ENCODE assay signal across 3 cellular contexts in the genomic region with DNA sequence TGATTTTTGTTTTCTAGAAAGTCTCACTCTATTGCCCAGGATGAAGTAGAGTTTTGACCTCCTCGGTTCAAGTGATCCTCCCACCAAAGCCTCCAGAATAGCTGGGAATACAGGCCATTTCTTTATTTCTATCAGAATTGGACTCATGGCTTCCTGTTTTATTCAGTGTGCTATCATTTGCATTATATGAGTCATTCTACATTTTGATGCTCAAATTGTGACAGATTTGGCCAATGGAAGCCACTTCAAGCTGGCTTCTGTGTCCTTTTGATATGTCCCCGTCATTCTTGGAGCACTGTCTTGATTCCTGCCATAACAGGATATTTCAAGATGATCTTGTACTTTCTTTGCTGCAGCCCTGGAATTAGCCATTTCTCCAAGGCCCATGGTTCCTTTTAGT.
TF ChIP-seq lines count a peak whose summit lies in the region.

No MANE protein-coding gene starts in this region.

TF ChIP-seq in SK-N-SH treated with all-trans-retinoic acid at 6 μM for 48 hours, 23 proteins besides CTCF, POLR2A, EP300 and RAD21 (continued from another document):
- TF ChIP-seq, protein P1, sequence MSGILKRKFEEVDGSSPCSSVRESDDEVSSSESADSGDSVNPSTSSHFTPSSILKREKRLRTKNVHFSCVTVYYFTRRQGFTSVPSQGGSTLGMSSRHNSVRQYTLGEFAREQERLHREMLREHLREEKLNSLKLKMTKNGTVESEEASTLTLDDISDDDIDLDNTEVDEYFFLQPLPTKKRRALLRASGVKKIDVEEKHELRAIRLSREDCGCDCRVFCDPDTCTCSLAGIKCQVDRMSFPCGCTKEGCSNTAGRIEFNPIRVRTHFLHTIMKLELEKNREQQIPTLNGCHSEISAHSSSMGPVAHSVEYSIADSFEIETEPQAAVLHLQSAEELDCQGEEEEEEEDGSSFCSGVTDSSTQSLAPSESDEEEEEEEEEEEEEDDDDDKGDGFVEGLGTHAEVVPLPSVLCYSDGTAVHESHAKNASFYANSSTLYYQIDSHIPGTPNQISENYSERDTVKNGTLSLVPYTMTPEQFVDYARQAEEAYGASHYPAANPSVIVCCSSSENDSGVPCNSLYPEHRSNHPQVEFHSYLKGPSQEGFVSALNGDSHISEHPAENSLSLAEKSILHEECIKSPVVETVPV (CRISPR knock-in tag; IDR thresholded peaks at IDR 0.05), result no peak
- TF ChIP-seq CSDC2 (CRISPR knock-in tag; IDR thresholded peaks at IDR 0.05) (no peak), TOX (CRISPR knock-in tag; IDR thresholded peaks at IDR 0.05; ENCODE audit: borderline replicate concordance) (no peak), GLIS3 (CRISPR knock-in tag; IDR thresholded peaks at IDR 0.05) (no peak), ISL1 (CRISPR knock-in tag; IDR thresholded peaks at IDR 0.05) (no peak), ZNF70 (CRISPR knock-in tag; IDR thresholded peaks at IDR 0.05) (no peak)
- TF ChIP-seq, protein P2, sequence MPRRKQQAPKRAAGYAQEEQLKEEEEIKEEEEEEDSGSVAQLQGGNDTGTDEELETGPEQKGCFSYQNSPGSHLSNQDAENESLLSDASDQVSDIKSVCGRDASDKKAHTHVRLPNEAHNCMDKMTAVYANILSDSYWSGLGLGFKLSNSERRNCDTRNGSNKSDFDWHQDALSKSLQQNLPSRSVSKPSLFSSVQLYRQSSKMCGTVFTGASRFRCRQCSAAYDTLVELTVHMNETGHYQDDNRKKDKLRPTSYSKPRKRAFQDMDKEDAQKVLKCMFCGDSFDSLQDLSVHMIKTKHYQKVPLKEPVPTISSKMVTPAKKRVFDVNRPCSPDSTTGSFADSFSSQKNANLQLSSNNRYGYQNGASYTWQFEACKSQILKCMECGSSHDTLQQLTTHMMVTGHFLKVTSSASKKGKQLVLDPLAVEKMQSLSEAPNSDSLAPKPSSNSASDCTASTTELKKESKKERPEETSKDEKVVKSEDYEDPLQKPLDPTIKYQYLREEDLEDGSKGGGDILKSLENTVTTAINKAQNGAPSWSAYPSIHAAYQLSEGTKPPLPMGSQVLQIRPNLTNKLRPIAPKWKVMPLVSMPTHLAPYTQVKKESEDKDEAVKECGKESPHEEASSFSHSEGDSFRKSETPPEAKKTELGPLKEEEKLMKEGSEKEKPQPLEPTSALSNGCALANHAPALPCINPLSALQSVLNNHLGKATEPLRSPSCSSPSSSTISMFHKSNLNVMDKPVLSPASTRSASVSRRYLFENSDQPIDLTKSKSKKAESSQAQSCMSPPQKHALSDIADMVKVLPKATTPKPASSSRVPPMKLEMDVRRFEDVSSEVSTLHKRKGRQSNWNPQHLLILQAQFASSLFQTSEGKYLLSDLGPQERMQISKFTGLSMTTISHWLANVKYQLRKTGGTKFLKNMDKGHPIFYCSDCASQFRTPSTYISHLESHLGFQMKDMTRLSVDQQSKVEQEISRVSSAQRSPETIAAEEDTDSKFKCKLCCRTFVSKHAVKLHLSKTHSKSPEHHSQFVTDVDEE (CRISPR knock-in tag; IDR thresholded peaks at IDR 0.05), result no peak

TF ChIP-seq in SK-N-SH, 30 proteins besides CTCF, POLR2A, EP300 and RAD21 (continued from another document):
- no peak for TF ChIP-seq FOSL2 (IDR thresholded peaks at IDR 0.05; ENCODE audit: borderline replicate concordance, low read depth)
- TF ChIP-seq, protein P3, sequence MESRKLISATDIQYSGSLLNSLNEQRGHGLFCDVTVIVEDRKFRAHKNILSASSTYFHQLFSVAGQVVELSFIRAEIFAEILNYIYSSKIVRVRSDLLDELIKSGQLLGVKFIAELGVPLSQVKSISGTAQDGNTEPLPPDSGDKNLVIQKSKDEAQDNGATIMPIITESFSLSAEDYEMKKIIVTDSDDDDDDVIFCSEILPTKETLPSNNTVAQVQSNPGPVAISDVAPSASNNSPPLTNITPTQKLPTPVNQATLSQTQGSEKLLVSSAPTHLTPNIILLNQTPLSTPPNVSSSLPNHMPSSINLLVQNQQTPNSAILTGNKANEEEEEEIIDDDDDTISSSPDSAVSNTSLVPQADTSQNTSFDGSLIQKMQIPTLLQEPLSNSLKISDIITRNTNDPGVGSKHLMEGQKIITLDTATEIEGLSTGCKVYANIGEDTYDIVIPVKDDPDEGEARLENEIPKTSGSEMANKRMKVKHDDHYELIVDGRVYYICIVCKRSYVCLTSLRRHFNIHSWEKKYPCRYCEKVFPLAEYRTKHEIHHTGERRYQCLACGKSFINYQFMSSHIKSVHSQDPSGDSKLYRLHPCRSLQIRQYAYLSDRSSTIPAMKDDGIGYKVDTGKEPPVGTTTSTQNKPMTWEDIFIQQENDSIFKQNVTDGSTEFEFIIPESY (IDR thresholded peaks at IDR 0.05; ENCODE audit: borderline replicate concordance, low read depth), result no peak
- TF ChIP-seq, protein P4, sequence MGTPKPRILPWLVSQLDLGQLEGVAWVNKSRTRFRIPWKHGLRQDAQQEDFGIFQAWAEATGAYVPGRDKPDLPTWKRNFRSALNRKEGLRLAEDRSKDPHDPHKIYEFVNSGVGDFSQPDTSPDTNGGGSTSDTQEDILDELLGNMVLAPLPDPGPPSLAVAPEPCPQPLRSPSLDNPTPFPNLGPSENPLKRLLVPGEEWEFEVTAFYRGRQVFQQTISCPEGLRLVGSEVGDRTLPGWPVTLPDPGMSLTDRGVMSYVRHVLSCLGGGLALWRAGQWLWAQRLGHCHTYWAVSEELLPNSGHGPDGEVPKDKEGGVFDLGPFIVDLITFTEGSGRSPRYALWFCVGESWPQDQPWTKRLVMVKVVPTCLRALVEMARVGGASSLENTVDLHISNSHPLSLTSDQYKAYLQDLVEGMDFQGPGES (IDR thresholded peaks at IDR 0.05; ENCODE audit: low read depth, low read length), result no peak
- TF ChIP-seq, protein P5, sequence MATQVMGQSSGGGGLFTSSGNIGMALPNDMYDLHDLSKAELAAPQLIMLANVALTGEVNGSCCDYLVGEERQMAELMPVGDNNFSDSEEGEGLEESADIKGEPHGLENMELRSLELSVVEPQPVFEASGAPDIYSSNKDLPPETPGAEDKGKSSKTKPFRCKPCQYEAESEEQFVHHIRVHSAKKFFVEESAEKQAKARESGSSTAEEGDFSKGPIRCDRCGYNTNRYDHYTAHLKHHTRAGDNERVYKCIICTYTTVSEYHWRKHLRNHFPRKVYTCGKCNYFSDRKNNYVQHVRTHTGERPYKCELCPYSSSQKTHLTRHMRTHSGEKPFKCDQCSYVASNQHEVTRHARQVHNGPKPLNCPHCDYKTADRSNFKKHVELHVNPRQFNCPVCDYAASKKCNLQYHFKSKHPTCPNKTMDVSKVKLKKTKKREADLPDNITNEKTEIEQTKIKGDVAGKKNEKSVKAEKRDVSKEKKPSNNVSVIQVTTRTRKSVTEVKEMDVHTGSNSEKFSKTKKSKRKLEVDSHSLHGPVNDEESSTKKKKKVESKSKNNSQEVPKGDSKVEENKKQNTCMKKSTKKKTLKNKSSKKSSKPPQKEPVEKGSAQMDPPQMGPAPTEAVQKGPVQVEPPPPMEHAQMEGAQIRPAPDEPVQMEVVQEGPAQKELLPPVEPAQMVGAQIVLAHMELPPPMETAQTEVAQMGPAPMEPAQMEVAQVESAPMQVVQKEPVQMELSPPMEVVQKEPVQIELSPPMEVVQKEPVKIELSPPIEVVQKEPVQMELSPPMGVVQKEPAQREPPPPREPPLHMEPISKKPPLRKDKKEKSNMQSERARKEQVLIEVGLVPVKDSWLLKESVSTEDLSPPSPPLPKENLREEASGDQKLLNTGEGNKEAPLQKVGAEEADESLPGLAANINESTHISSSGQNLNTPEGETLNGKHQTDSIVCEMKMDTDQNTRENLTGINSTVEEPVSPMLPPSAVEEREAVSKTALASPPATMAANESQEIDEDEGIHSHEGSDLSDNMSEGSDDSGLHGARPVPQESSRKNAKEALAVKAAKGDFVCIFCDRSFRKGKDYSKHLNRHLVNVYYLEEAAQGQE (IDR thresholded peaks at IDR 0.05; ENCODE audit: low read depth, low read length), result no peak
- TF ChIP-seq, protein P6, sequence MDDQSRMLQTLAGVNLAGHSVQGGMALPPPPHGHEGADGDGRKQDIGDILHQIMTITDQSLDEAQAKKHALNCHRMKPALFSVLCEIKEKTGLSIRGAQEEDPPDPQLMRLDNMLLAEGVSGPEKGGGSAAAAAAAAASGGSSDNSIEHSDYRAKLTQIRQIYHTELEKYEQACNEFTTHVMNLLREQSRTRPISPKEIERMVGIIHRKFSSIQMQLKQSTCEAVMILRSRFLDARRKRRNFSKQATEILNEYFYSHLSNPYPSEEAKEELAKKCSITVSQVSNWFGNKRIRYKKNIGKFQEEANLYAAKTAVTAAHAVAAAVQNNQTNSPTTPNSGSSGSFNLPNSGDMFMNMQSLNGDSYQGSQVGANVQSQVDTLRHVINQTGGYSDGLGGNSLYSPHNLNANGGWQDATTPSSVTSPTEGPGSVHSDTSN (IDR thresholded peaks at IDR 0.05), result no peak
- TF ChIP-seq TCF12 (IDR thresholded peaks at IDR 0.05), result no peak
- TF ChIP-seq GATA2 (CRISPR knock-in tag; IDR thresholded peaks at IDR 0.05), result no peak
- no peak for TF ChIP-seq CHD2 (IDR thresholded peaks at IDR 0.05; ENCODE audit: low read length, partially characterized antibody)

TF ChIP-seq in WTC11, 78 proteins besides CTCF, POLR2A, EP300 and RAD21 (continued from another document):
- TF ChIP-seq, protein P7, sequence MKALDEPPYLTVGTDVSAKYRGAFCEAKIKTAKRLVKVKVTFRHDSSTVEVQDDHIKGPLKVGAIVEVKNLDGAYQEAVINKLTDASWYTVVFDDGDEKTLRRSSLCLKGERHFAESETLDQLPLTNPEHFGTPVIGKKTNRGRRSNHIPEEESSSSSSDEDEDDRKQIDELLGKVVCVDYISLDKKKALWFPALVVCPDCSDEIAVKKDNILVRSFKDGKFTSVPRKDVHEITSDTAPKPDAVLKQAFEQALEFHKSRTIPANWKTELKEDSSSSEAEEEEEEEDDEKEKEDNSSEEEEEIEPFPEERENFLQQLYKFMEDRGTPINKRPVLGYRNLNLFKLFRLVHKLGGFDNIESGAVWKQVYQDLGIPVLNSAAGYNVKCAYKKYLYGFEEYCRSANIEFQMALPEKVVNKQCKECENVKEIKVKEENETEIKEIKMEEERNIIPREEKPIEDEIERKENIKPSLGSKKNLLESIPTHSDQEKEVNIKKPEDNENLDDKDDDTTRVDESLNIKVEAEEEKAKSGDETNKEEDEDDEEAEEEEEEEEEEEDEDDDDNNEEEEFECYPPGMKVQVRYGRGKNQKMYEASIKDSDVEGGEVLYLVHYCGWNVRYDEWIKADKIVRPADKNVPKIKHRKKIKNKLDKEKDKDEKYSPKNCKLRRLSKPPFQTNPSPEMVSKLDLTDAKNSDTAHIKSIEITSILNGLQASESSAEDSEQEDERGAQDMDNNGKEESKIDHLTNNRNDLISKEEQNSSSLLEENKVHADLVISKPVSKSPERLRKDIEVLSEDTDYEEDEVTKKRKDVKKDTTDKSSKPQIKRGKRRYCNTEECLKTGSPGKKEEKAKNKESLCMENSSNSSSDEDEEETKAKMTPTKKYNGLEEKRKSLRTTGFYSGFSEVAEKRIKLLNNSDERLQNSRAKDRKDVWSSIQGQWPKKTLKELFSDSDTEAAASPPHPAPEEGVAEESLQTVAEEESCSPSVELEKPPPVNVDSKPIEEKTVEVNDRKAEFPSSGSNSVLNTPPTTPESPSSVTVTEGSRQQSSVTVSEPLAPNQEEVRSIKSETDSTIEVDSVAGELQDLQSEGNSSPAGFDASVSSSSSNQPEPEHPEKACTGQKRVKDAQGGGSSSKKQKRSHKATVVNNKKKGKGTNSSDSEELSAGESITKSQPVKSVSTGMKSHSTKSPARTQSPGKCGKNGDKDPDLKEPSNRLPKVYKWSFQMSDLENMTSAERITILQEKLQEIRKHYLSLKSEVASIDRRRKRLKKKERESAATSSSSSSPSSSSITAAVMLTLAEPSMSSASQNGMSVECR (CRISPR knock-in tag; IDR thresholded peaks at IDR 0.05; ENCODE audit: borderline replicate concordance), result no peak
- TF ChIP-seq, protein P8, sequence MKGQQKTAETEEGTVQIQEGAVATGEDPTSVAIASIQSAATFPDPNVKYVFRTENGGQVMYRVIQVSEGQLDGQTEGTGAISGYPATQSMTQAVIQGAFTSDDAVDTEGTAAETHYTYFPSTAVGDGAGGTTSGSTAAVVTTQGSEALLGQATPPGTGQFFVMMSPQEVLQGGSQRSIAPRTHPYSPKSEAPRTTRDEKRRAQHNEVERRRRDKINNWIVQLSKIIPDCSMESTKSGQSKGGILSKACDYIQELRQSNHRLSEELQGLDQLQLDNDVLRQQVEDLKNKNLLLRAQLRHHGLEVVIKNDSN (CRISPR knock-in tag; IDR thresholded peaks at IDR 0.05), result no peak
- TF ChIP-seq, protein P9, sequence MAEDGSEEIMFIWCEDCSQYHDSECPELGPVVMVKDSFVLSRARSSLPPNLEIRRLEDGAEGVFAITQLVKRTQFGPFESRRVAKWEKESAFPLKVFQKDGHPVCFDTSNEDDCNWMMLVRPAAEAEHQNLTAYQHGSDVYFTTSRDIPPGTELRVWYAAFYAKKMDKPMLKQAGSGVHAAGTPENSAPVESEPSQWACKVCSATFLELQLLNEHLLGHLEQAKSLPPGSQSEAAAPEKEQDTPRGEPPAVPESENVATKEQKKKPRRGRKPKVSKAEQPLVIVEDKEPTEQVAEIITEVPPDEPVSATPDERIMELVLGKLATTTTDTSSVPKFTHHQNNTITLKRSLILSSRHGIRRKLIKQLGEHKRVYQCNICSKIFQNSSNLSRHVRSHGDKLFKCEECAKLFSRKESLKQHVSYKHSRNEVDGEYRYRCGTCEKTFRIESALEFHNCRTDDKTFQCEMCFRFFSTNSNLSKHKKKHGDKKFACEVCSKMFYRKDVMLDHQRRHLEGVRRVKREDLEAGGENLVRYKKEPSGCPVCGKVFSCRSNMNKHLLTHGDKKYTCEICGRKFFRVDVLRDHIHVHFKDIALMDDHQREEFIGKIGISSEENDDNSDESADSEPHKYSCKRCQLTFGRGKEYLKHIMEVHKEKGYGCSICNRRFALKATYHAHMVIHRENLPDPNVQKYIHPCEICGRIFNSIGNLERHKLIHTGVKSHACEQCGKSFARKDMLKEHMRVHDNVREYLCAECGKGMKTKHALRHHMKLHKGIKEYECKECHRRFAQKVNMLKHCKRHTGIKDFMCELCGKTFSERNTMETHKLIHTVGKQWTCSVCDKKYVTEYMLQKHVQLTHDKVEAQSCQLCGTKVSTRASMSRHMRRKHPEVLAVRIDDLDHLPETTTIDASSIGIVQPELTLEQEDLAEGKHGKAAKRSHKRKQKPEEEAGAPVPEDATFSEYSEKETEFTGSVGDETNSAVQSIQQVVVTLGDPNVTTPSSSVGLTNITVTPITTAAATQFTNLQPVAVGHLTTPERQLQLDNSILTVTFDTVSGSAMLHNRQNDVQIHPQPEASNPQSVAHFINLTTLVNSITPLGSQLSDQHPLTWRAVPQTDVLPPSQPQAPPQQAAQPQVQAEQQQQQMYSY (CRISPR knock-in tag; IDR thresholded peaks at IDR 0.05), result no peak
- no peak for TF ChIP-seq JAZF1 (CRISPR knock-in tag; IDR thresholded peaks at IDR 0.05)
